Comparison of ENCODE assay signal across 19 cellular contexts in the genomic region with DNA sequence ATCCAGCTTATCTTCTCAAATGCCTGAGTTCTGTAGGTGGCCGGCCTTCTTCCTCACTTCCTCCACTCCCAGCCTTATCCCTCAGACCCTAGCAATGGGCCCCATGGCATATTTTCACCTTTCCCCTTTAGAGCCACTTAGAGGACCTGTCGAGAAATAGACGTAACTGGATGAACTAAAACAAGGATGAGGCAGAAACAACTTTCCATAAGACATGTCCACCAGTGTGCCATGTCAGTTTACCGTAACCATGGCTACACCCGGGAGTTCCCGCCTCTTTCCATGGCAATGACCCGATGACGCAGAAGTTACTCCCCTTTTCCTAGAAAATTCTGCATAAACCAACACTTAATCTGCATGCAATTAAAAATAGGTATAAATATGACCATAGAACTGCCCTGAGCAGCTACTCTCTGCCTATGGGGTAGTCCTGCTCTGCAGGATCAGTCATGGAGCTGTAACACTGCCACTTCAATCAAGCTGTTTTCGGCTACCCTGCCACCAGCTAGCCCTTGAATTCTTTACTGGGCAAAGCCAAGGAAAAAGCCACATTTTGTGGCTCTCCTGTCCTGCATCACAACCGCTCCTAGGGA. TPM values are rescaled to one million over a fixed set of nuclear protein-coding genes. Genes with fewer than 3 reads are reported as not detected.
DNase-seq lines count a peak whose midpoint lies in the region; ATAC-seq, FAIRE-seq and TF ChIP-seq lines count a peak whose summit lies in the region.
"Had no signal": no experiment of that assay in that cellular context is flagged by ENCODE, and none has a peak within 500 bp of the region (broad histone marks: within the 10 kb centered on the region; RNA-seq: fewer than 3 reads in every experiment).

No MANE protein-coding gene starts in this region.

- H3K9me3 ChIP-seq in OCI-LY7 (ENCODE audit: low read length) (no peaks in the 10 kb centered on the region), endodermal cell (ENCODE audit: control insufficient read depth, low read length) (no peaks in the 10 kb centered on the region)
- H3K9me3 ChIP-seq: ascending aorta, colonic mucosa, gastroesophageal sphincter, ovary had no signal

- peaks cover 32% of the 10 kb centered on the region for H3K4me1 Mint-ChIP-seq in activated naive CD4-positive, alpha-beta T cell treated with anti-CD3 and anti-CD28 coated beads for 36 hours (ENCODE audit: low read depth)
- H3K4me1 Mint-ChIP-seq in endodermal cell, result peaks cover 15% of the 10 kb centered on the region
- H3K4me1 Mint-ChIP-seq in stimulated activated effector memory CD8-positive, alpha-beta T cell treated with anti-CD3 and anti-CD28 coated beads, Interleukin-12 subunit alpha, Interleukin-12 subunit beta, amount 100 ng/mL, for 72 hours, result peaks cover 31% of the 10 kb centered on the region

- CTCF ChIA-PET in activated naive CD4-positive, alpha-beta T cell treated with anti-CD3 and anti-CD28 coated beads for 36 hours (lab: Charles Lee), result interaction anchor here (0.6 to 17.7 kb wide), 8 partner anchors 10 to 330 kb away, joined by 3 to 415 read pairs (median 10); no protein-coding TSS in a partner anchor
- CTCF ChIA-PET in OCI-LY7 (lab: Charles Lee; ENCODE audit: unreplicated experiment), result interaction anchor here (1.5 to 2.2 kb wide), 2 partner anchors 10 to 139 kb away, joined by 3 to 11 read pairs; no protein-coding TSS in a partner anchor

- no peaks in the 10 kb centered on the region for H3K36me3 ChIP-seq in OCI-LY7 (ENCODE audit: insufficient read depth, low read length)
- no peaks in the 10 kb centered on the region for H3K36me3 ChIP-seq in endodermal cell (ENCODE audit: control insufficient read depth, insufficient read depth, low read length)
- H3K36me3 ChIP-seq: ascending aorta, colonic mucosa, gastroesophageal sphincter, ovary had no signal

- H3K27me3 ChIP-seq in endodermal cell (ENCODE audit: control insufficient read depth, insufficient read depth, low read length, poor library complexity, severe bottlenecking), result no peaks in the 10 kb centered on the region
- H3K27me3 ChIP-seq: ascending aorta, colonic mucosa, gastroesophageal sphincter, ovary had no signal

- DNase-seq in activated naive CD4-positive, alpha-beta T cell treated with anti-CD3 and anti-CD28 coated beads for 36 hours, result no peak
- DNase-seq in activated naive CD4-positive, alpha-beta T cell treated with anti-CD3 and anti-CD28 coated beads, Interleukin-2, amount 50 U/mL, for 16 hours, result no peak
- DNase-seq in OCI-LY7 (ENCODE audit: low spot score), result no peak
- peak; percentile 32 for DNase-seq in endodermal cell
- DNase-seq in stimulated activated effector memory CD8-positive, alpha-beta T cell treated with anti-CD3 and anti-CD28 coated beads, Interleukin-12 subunit alpha, Interleukin-12 subunit beta, amount 100 ng/mL, for 72 hours (ENCODE audit: low spot score in 2 of 2), result no peak
- no peak for DNase-seq in H54 (ENCODE audit: insufficient read length, low spot score)
- DNase-seq in NCI-H187 (lab: John Stamatoyannopoulos, UW), result no peak
- DNase-seq: activated CD4-positive, alpha-beta T cell treated with anti-CD3 and anti-CD28 coated beads for 1 hour; colonic mucosa; left colon; MM.1S; NCI-H1694 treated with DMSO at 0.1 percent for 48 hours; NCI-H446 treated with DMSO at 0.1 percent for 48 hours; ovary had no signal

- no peaks in the 10 kb centered on the region for H3K9me2 ChIP-seq in OCI-LY7 (ENCODE audit: insufficient read depth, low read length)

- no peaks in the 10 kb centered on the region for H3K9me3 Mint-ChIP-seq in activated naive CD4-positive, alpha-beta T cell treated with anti-CD3 and anti-CD28 coated beads for 36 hours
- H3K9me3 Mint-ChIP-seq in endodermal cell, result peaks cover 5% of the 10 kb centered on the region
- H3K9me3 Mint-ChIP-seq in stimulated activated effector memory CD8-positive, alpha-beta T cell treated with anti-CD3 and anti-CD28 coated beads, Interleukin-12 subunit alpha, Interleukin-12 subunit beta, amount 100 ng/mL, for 72 hours, result no peaks in the 10 kb centered on the region

- BruUV-seq in OCI-LY7 (replicated peaks; lab: Mats Ljungman, UMichigan), result no TSS peak

- intact Hi-C loops in activated naive CD4-positive, alpha-beta T cell treated with anti-CD3 and anti-CD28 coated beads for 36 hours (cut with micrococcal nuclease), result loop anchor here (5.0 kb wide), 1 partner anchor 334 kb away; no protein-coding TSS in a partner anchor
- intact Hi-C loops in OCI-LY7 (cut with micrococcal nuclease; ENCODE audit: unreplicated experiment), result loop anchor here (5.0 kb wide), 1 partner anchor 424 kb away; a partner anchor contains a TSS

- H3K4me3 Mint-ChIP-seq in activated naive CD4-positive, alpha-beta T cell treated with anti-CD3 and anti-CD28 coated beads for 36 hours, result peak overlapping the region; percentile 19
- no peak overlapping the region for H3K4me3 Mint-ChIP-seq in endodermal cell
- H3K4me3 Mint-ChIP-seq in stimulated activated effector memory CD8-positive, alpha-beta T cell treated with anti-CD3 and anti-CD28 coated beads, Interleukin-12 subunit alpha, Interleukin-12 subunit beta, amount 100 ng/mL, for 72 hours, result peak overlapping the region; percentile 96

- FAIRE-seq in H54 (lab: Jason Lieb, UNC), result no peak
- FAIRE-seq: urothelium cell line had no signal

- TF ChIP-seq CTCF in OCI-LY7 (conservative IDR thresholded peaks at IDR 0.05; ENCODE audit: low read length), result no peak
- TF ChIP-seq CTCF in endodermal cell (conservative IDR thresholded peaks at IDR 0.05), result no peak

- no peaks in the 10 kb centered on the region for H3K79me2 ChIP-seq in OCI-LY7 (ENCODE audit: insufficient read depth, low read depth, low read length)

- no peak overlapping the region for H3K4me3 ChIP-seq in OCI-LY7 (ENCODE audit: low read depth, low read length, poor library complexity, severe bottlenecking)
- H3K4me3 ChIP-seq in endodermal cell (ENCODE audit: low read length), result no peak overlapping the region
- H3K4me3 ChIP-seq: colonic mucosa, gastroesophageal sphincter, ovary had no signal

- H3K27ac ChIP-seq in OCI-LY7 (ENCODE audit: low read depth, low read length, poor library complexity, severe bottlenecking), result no peak overlapping the region
- H3K27ac ChIP-seq in endodermal cell (ENCODE audit: low read depth, low read length), result no peak overlapping the region
- H3K27ac ChIP-seq: ascending aorta, gastroesophageal sphincter, ovary had no signal

- H2AFZ ChIP-seq in OCI-LY7 (ENCODE audit: low read length), result no peak overlapping the region

- peak overlapping the region; percentile 93; the same call in 1 of the 2 replicates for H3K4me2 ChIP-seq in OCI-LY7 (ENCODE audit: low read length)

- peaks cover 12% of the 10 kb centered on the region for H3K36me3 Mint-ChIP-seq in activated naive CD4-positive, alpha-beta T cell treated with anti-CD3 and anti-CD28 coated beads for 36 hours (ENCODE audit: low read depth)
- H3K36me3 Mint-ChIP-seq in endodermal cell (ENCODE audit: low read depth), result no peaks in the 10 kb centered on the region
- peaks cover 11% of the 10 kb centered on the region for H3K36me3 Mint-ChIP-seq in stimulated activated effector memory CD8-positive, alpha-beta T cell treated with anti-CD3 and anti-CD28 coated beads, Interleukin-12 subunit alpha, Interleukin-12 subunit beta, amount 100 ng/mL, for 72 hours

- H4K20me1 ChIP-seq in OCI-LY7 (ENCODE audit: insufficient read depth, low read length), result no peaks in the 10 kb centered on the region

- no peak for TF ChIP-seq POLR2A in H54 (IDR thresholded peaks at IDR 0.05; ENCODE audit: low read depth, low read length)

- no peak overlapping the region for H3K9ac ChIP-seq in endodermal cell (ENCODE audit: extremely low read depth, low read length, poor library complexity, severe bottlenecking)

- 82 to 95% methylated on average over 5 to 10 of the region's 10 CpGs for WGBS in endodermal cell (ENCODE audit: insufficient coverage in 1 of 2, insufficient read length in 1 of 2), 2 experiments

- no peak for ATAC-seq in stimulated activated effector memory CD8-positive, alpha-beta T cell treated with anti-CD3 and anti-CD28 coated beads, Interleukin-12 subunit alpha, Interleukin-12 subunit beta, amount 100 ng/mL, for 72 hours
- ATAC-seq in GM18502 (IDR thresholded peaks at IDR 0.05; ENCODE audit: poor library complexity, unreplicated experiment), result no peak
- ATAC-seq: gastroesophageal sphincter, left colon, sciatic nerve had no signal

- H3K27me3 Mint-ChIP-seq in activated naive CD4-positive, alpha-beta T cell treated with anti-CD3 and anti-CD28 coated beads for 36 hours (ENCODE audit: low read depth), result no peaks in the 10 kb centered on the region
- peaks cover 4% of the 10 kb centered on the region for H3K27me3 Mint-ChIP-seq in endodermal cell (ENCODE audit: insufficient read depth)

- POLR2A ChIA-PET in OCI-LY7 (lab: Charles Lee), result interaction anchor here (1.3 to 2.0 kb wide), 2 partner anchors 11 to 139 kb away, joined by 3 to 16 read pairs; no protein-coding TSS in a partner anchor

- H3K27ac Mint-ChIP-seq in activated naive CD4-positive, alpha-beta T cell treated with anti-CD3 and anti-CD28 coated beads for 36 hours, result peak overlapping the region; percentile 53
- no peak overlapping the region for H3K27ac Mint-ChIP-seq in endodermal cell
- no peak overlapping the region for H3K27ac Mint-ChIP-seq in stimulated activated effector memory CD8-positive, alpha-beta T cell treated with anti-CD3 and anti-CD28 coated beads, Interleukin-12 subunit alpha, Interleukin-12 subunit beta, amount 100 ng/mL, for 72 hours

- peaks cover 9% of the 10 kb centered on the region for H3K4me1 ChIP-seq in OCI-LY7 (ENCODE audit: insufficient read depth, low read length, poor library complexity, severe bottlenecking)
- H3K4me1 ChIP-seq in endodermal cell (ENCODE audit: control insufficient read depth, insufficient read depth, low read length), result no peaks in the 10 kb centered on the region
- H3K4me1 ChIP-seq: colonic mucosa had no signal

RNA-seq across cellular contexts. Expression of a gene that starts 55.1 kb away (rescaled TPM):
- total RNA-seq in activated naive CD4-positive, alpha-beta T cell treated with anti-CD3 and anti-CD28 coated beads for 36 hours, result 10 to 100 TPM; 16.3 to 18.6 TPM
- total RNA-seq in OCI-LY7 (2014; rRNA removed; shearing (Covaris generic)), result 7.6 and 8.4 TPM in 2 replicates
- total RNA-seq in OCI-LY7 (2022) (12.4 and 16.6 TPM in 2 replicates), endodermal cell (10 to 100 TPM; 27.3 to 28.2 TPM)
- 19.0 TPM for polyA plus RNA-seq in endodermal cell (2013, experiment 1 of 2)
- 17.6 TPM for polyA plus RNA-seq in endodermal cell (2013, experiment 2 of 2)
